In the genomic region with DNA sequence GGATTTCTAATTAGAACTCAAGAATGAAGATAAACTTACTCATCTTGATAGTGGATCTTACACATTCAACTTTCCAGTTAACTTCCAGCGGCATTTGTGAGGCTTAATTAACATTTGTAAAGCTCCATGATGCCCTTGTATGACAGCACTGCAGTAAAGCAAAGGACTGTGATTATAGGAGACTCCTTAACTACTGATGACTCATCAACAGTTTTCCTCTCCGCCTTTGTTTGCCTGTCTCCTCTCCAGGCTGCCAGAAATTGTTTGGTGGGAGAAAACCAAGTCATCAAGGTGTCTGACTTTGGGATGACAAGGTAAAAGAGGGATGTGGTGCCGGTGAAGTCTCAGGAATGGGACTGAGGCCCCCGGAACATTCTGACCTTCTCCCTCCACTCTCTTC, we compare ENCODE assay signal across 13 cellular contexts. TPM values are rescaled to one million over a fixed set of nuclear protein-coding genes. Genes with fewer than 3 reads are reported as not detected.
DNase-seq lines count a peak whose midpoint lies in the region; ATAC-seq and TF ChIP-seq lines count a peak whose summit lies in the region.
"Had no signal": no experiment of that assay in that cellular context is flagged by ENCODE, and none has a peak within 500 bp of the region (broad histone marks: within the 10 kb centered on the region; RNA-seq: fewer than 3 reads in every experiment).

No MANE protein-coding gene starts in this region.

- H3K4me1 ChIP-seq in PC-3 (ENCODE audit: insufficient read depth, low read length) (peaks cover 6% of the 10 kb centered on the region; the same call in 1 of the 2 replicates), sigmoid colon (no peaks in the 10 kb centered on the region), esophagus squamous epithelium (no peaks in the 10 kb centered on the region)
- H3K4me1 ChIP-seq: upper lobe of left lung had no signal

- no TSS peak for BruUV-seq in PC-3 (replicated peaks; lab: Mats Ljungman, UMichigan)

- peak overlapping the region; percentile 94 for H3K27ac Mint-ChIP-seq in activated T-cell treated with anti-CD3 and anti-CD28 coated beads, Interleukin-2, amount 50 U/mL, for 72 hours
- H3K27ac Mint-ChIP-seq in effector memory CD8-positive, alpha-beta T cell = peak overlapping the region; percentile 92
- H3K27ac Mint-ChIP-seq: B cell had no signal

- H3K4me3 Mint-ChIP-seq in activated T-cell treated with anti-CD3 and anti-CD28 coated beads, Interleukin-2, amount 50 U/mL, for 72 hours = peak overlapping the region; percentile 42 to 52
- no peak overlapping the region for H3K4me3 Mint-ChIP-seq in effector memory CD8-positive, alpha-beta T cell
- H3K4me3 Mint-ChIP-seq: B cell had no signal

- no peak overlapping the region for H3K9ac ChIP-seq in PC-3 (ENCODE audit: low read length)

- TF ChIP-seq POLR2A in sigmoid colon (IDR thresholded peaks at IDR 0.05) (no peak), esophagus squamous epithelium (IDR thresholded peaks at IDR 0.05) (no peak)

- no peak for ATAC-seq in activated T-cell treated with anti-CD3 and anti-CD28 coated beads, Interleukin-2, amount 50 U/mL, for 72 hours (replicated peaks in 1 of 2)
- ATAC-seq in PC-3 (peak; percentile 98), GM18907 (IDR thresholded peaks at IDR 0.05; ENCODE audit: unreplicated experiment) (no peak)
- ATAC-seq in effector memory CD8-positive, alpha-beta T cell (replicated peaks) = no peak

- H3K9me3 Mint-ChIP-seq in activated T-cell treated with anti-CD3 and anti-CD28 coated beads, Interleukin-2, amount 50 U/mL, for 72 hours = no peaks in the 10 kb centered on the region
- no peaks in the 10 kb centered on the region for H3K9me3 Mint-ChIP-seq in effector memory CD8-positive, alpha-beta T cell

- no peaks in the 10 kb centered on the region for H3K27me3 Mint-ChIP-seq in activated T-cell treated with anti-CD3 and anti-CD28 coated beads, Interleukin-2, amount 50 U/mL, for 72 hours (ENCODE audit: low read depth)
- no peaks in the 10 kb centered on the region for H3K27me3 Mint-ChIP-seq in effector memory CD8-positive, alpha-beta T cell
- H3K27me3 Mint-ChIP-seq: B cell had no signal

- H3K4me3 ChIP-seq in PC-3 (ENCODE audit: low read length) = no peak overlapping the region
- H3K4me3 ChIP-seq in sigmoid colon = no peak overlapping the region
- H3K4me3 ChIP-seq in esophagus squamous epithelium = no peak overlapping the region
- H3K4me3 ChIP-seq: upper lobe of left lung had no signal

- 39 to 73% methylated on average over 4 of the region's 4 CpGs for WGBS in sigmoid colon, 2 donors
- 58 to 69% methylated on average over 4 of the region's 4 CpGs for WGBS in esophagus squamous epithelium, 2 donors

- no peak overlapping the region for H3K4me2 ChIP-seq in PC-3 (ENCODE audit: low read length)

- H4K20me1 ChIP-seq in PC-3 (ENCODE audit: low read length) = no peaks in the 10 kb centered on the region

- H3K79me2 ChIP-seq in PC-3 (ENCODE audit: low read length) = no peaks in the 10 kb centered on the region

- no peak for DNase-seq in activated T-cell treated with anti-CD3 and anti-CD28 coated beads, Interleukin-2, amount 50 U/mL, for 72 hours
- no peak for DNase-seq in activated T-cell treated with anti-CD3 and anti-CD28 coated beads, Interleukin-2, amount 50 U/mL, for 1 hour
- DNase-seq in PC-3 = peak; percentile 77
- no peak for DNase-seq in effector memory CD8-positive, alpha-beta T cell
- DNase-seq in renal cortical epithelial cell (ENCODE audit: low read depth) = peak; percentile 36
- no peak for DNase-seq in sigmoid colon
- no peak for DNase-seq in esophagus squamous epithelium (lab: John Stamatoyannopoulos, UW)
- DNase-seq: kidney glomerular epithelial cell, posterior cingulate gyrus, Right ventricle myocardium superior, upper lobe of left lung had no signal

- H3K9me3 ChIP-seq in PC-3 (ENCODE audit: low read length) = no peaks in the 10 kb centered on the region
- no peaks in the 10 kb centered on the region for H3K9me3 ChIP-seq in sigmoid colon
- no peaks in the 10 kb centered on the region for H3K9me3 ChIP-seq in esophagus squamous epithelium
- H3K9me3 ChIP-seq: upper lobe of left lung had no signal

- no peaks in the 10 kb centered on the region for H3F3A ChIP-seq in PC-3 (ENCODE audit: low read length, unreplicated experiment)

- CTCF ChIA-PET in PC-3 (lab: Charles Lee) = no interaction called here

- intact Hi-C loops in PC-3 (cut with micrococcal nuclease) (no loop called here), sigmoid colon (cut with DNase I) (no loop called here), esophagus squamous epithelium (cut with DNase I) (no loop called here)

- peaks cover 95% of the 10 kb centered on the region for H3K4me1 Mint-ChIP-seq in activated T-cell treated with anti-CD3 and anti-CD28 coated beads, Interleukin-2, amount 50 U/mL, for 72 hours (ENCODE audit: low read depth)
- H3K4me1 Mint-ChIP-seq in effector memory CD8-positive, alpha-beta T cell (ENCODE audit: low read depth in 2 of 2) = peaks cover 44 to 64% of the 10 kb centered on the region in 2 donors

- TF ChIP-seq CTCF in PC-3 (conservative IDR thresholded peaks at IDR 0.05; ENCODE audit: low read depth, low read length) (no peak), sigmoid colon (IDR thresholded peaks at IDR 0.05) (no peak), esophagus squamous epithelium (IDR thresholded peaks at IDR 0.05) (no peak)

- H3K27ac ChIP-seq in PC-3 (ENCODE audit: low read length) (no peak overlapping the region), sigmoid colon (no peak overlapping the region), esophagus squamous epithelium (no peak overlapping the region)
- H3K27ac ChIP-seq: upper lobe of left lung had no signal

- POLR2A ChIA-PET in PC-3 (lab: Charles Lee; ENCODE audit: unreplicated experiment) = no interaction called here

- no peak overlapping the region for H2AFZ ChIP-seq in PC-3 (ENCODE audit: low read length)

- H3K36me3 ChIP-seq in PC-3 (ENCODE audit: low read depth, low read length) = no peaks in the 10 kb centered on the region
- no peaks in the 10 kb centered on the region for H3K36me3 ChIP-seq in sigmoid colon
- H3K36me3 ChIP-seq in esophagus squamous epithelium = no peaks in the 10 kb centered on the region
- H3K36me3 ChIP-seq: upper lobe of left lung had no signal

- TF ChIP-seq EP300 in sigmoid colon (IDR thresholded peaks at IDR 0.05) = no peak

- H3K27me3 ChIP-seq in PC-3 (ENCODE audit: low read length) (peaks cover 2% of the 10 kb centered on the region), sigmoid colon (no peaks in the 10 kb centered on the region), esophagus squamous epithelium (no peaks in the 10 kb centered on the region)
- H3K27me3 ChIP-seq: upper lobe of left lung had no signal

- H3K36me3 Mint-ChIP-seq in activated T-cell treated with anti-CD3 and anti-CD28 coated beads, Interleukin-2, amount 50 U/mL, for 72 hours (ENCODE audit: insufficient read depth in 2 of 2) = peaks cover 36 to 81% of the 10 kb centered on the region in 2 donors
- peaks cover 97% of the 10 kb centered on the region for H3K36me3 Mint-ChIP-seq in effector memory CD8-positive, alpha-beta T cell (ENCODE audit: insufficient read depth)

- no peaks in the 10 kb centered on the region for H3K9me2 ChIP-seq in PC-3 (replicated peaks; ENCODE audit: low read length)

RNA-seq across cellular contexts. Expression of a gene that starts 20.4 kb away (rescaled TPM):
- 100 to 1,000 TPM; 235 to 288 TPM for total RNA-seq in activated T-cell treated with anti-CD3 and anti-CD28 coated beads, Interleukin-2, amount 50 U/mL, for 72 hours
- total RNA-seq in PC-3 (2014; rRNA removed) (30.4 and 36.0 TPM in 2 replicates), renal cortical epithelial cell (38.7 and 57.9 TPM in 2 replicates), sigmoid colon (10 to 100 TPM; 13.8 to 37.8 (median 29.3) TPM), esophagus squamous epithelium (10 to 100 TPM in 1 of 4 donors, 1 to 10 TPM in 3; 4.2 to 10.3 (median 8.1) TPM)
- 10 to 100 TPM in 1 of 3 donors, 1 to 10 TPM in 2; 4.8 to 38.1 (median 8.1) TPM for polyA plus RNA-seq in sigmoid colon

Comparison
In these comparisons a context has a peak if more than half of its experiments do, and no peak if none do; other contexts are left out.
1. DNase-seq: peak in PC-3 (single experiment) and renal cortical epithelial cell (single experiment); none in activated T-cell treated with anti-CD3 and anti-CD28 coated beads, Interleukin-2, amount 50 U/mL, for 72 hours (0 of 2), activated T-cell treated with anti-CD3 and anti-CD28 coated beads, Interleukin-2, amount 50 U/mL, for 1 hour (single experiment), effector memory CD8-positive, alpha-beta T cell (0 of 3), sigmoid colon (single experiment) and esophagus squamous epithelium (single experiment).
2. H3K4me3 Mint-ChIP-seq: peak in activated T-cell treated with anti-CD3 and anti-CD28 coated beads, Interleukin-2, amount 50 U/mL, for 72 hours (2 of 2); none in effector memory CD8-positive, alpha-beta T cell (0 of 2).